8 cellular contexts compared by ENCODE assay signal in the genomic region with DNA sequence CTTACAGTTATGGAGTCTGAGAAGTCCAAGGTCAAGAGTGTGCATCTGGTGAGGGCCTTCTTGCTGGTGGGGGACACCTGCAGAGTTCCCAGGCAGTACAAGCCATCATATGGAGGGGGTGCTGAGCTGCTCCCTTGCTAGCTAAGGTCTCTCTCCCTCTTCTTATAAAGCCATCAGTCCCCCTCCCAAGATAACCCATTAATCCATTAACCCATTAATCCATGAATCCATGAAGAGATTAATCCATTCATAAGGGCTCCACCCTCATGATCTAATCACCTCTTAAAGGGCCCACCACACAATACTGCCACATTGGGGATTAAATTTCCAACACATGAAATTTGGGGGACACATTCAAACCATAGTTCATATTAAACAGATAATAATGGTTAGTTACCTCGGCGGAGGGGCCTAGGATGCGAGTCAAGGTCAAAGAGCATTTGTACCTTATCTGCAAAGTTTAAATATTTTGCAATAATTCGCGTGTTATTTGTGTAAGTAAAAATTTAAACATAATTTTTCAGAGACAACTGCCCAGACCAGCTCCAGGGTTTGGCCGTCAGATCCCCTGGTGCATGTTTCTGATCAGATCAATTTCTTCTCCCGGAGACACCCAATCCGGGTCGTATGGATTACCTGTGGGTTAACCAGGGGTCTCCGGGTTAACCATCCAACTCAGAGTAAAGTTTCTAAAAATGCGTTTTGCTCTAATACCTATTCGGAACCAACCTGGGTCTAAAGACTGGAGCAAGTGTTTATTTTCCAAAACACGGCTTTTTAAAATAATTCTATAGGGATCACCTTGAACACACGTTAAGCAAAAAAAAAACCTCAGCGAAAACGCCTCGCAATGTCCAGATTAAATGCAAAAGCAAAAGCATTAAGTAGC. TPM values are rescaled to one million over a fixed set of nuclear protein-coding genes. Genes with fewer than 3 reads are reported as not detected.
DNase-seq lines count a peak whose midpoint lies in the region; ATAC-seq and TF ChIP-seq lines count a peak whose summit lies in the region.

No MANE protein-coding gene starts in this region.

- H3K27me3 ChIP-seq in BLaER1 (no peaks in the 10 kb centered on the region), H7 (ENCODE audit: control insufficient read depth, insufficient read depth, low read length) (no peaks in the 10 kb centered on the region), psoas muscle (ENCODE audit: insufficient read depth in 3 of 3, low read length in 2 of 3) (no peaks in the 10 kb centered on the region)

- no peak for ATAC-seq in psoas muscle

- no peaks in the 10 kb centered on the region for H3K9me3 Mint-ChIP-seq in T-helper 2 cell treated with Interferon-gamma antibody and Interleukin-4, amounts not matched to agents 5 μg/mL and 100 μg/mL, for 36 hours

- DNase-seq in H7 (peak; percentile 71), fibroblast of pulmonary artery (ENCODE audit: low read depth) (no peak), psoas muscle (no peak), GM13977 (ENCODE audit: low spot score) (no peak), islet precursor cell (no peak)
- DNase-seq in T-helper 2 cell treated with Interferon-gamma antibody and Interleukin-4, amounts not matched to agents 5 μg/mL and 100 μg/mL, for 36 hours (ENCODE audit: low spot score), result no peak
- DNase-seq in stimulated activated CD4-positive, alpha-beta T cell treated with anti-CD3 and anti-CD28 coated beads, Interleukin-4, amount 100 ng/mL, for 4 hours, result no peak

- H3K27ac Mint-ChIP-seq in T-helper 2 cell treated with Interferon-gamma antibody and Interleukin-4, amounts not matched to agents 5 μg/mL and 100 μg/mL, for 36 hours, result peak overlapping the region; percentile 98

- H3K36me3 Mint-ChIP-seq in T-helper 2 cell treated with Interferon-gamma antibody and Interleukin-4, amounts not matched to agents 5 μg/mL and 100 μg/mL, for 36 hours (ENCODE audit: low read depth), result peaks cover 20% of the 10 kb centered on the region

- peaks cover 25% of the 10 kb centered on the region for H3K4me1 Mint-ChIP-seq in T-helper 2 cell treated with Interferon-gamma antibody and Interleukin-4, amounts not matched to agents 5 μg/mL and 100 μg/mL, for 36 hours (ENCODE audit: low read depth)

- intact Hi-C loops in psoas muscle (cut with DNase I), result loop anchor here (1.0 to 5.0 kb wide), 3 partner anchors 100 to 289 kb away; a partner anchor contains a TSS

- TF ChIP-seq CTCF in fibroblast of pulmonary artery (IDR thresholded peaks at IDR 0.05; ENCODE audit: low read length, missing control alignments) (no peak), psoas muscle (IDR thresholded peaks at IDR 0.05) (no peak), GM13977 (IDR thresholded peaks at IDR 0.05; ENCODE audit: extremely low read depth, insufficient read depth, missing control alignments) (no peak)

- peak overlapping the region; percentile 82 for H3K9ac ChIP-seq in BLaER1

- H3K9me3 ChIP-seq in BLaER1 (no peaks in the 10 kb centered on the region), psoas muscle (no peaks in the 10 kb centered on the region)

- H3K36me3 ChIP-seq in BLaER1, result peaks cover 15% of the 10 kb centered on the region
- H3K36me3 ChIP-seq in H7 (replicated peaks; ENCODE audit: control insufficient read depth, insufficient read depth, low read length), result no peaks in the 10 kb centered on the region
- H3K36me3 ChIP-seq in psoas muscle (ENCODE audit: insufficient read depth in 1 of 2, low read depth in 1 of 2), result no peaks in the 10 kb centered on the region

- 5 to 6% (median 5%) methylated on average over 17 of the region's 17 CpGs for WGBS in psoas muscle, 3 donors

- H3K4me2 ChIP-seq in BLaER1, result peak overlapping the region; percentile 89

- in situ Hi-C loops in GM13977 (cut with MboI; ENCODE audit: low pct_unique_long_range_greater_than_20kb, low sequenced_read_pairs, unreplicated experiment), result loop anchor here (5.0 to 25.0 kb wide), 2 partner anchors 94 to 284 kb away; a partner anchor contains a TSS

- H3K27ac ChIP-seq in BLaER1 (0 out of 2 replicates have a peak overlapping the region, but pooled peaks have one; percentile 35), psoas muscle (peak overlapping the region; percentile 47)

- H3K4me3 ChIP-seq in BLaER1 (peak overlapping the region; percentile 97), H7 (ENCODE audit: insufficient read depth, low read depth, low read length) (peak overlapping the region; percentile 51), fibroblast of pulmonary artery (replicated peaks; ENCODE audit: low read depth, low read length) (peak overlapping the region; percentile 69), psoas muscle (peak overlapping the region; percentile 71)

- peaks cover 37% of the 10 kb centered on the region for H3K4me1 ChIP-seq in BLaER1
- peaks cover 14% of the 10 kb centered on the region for H3K4me1 ChIP-seq in psoas muscle

- peaks cover 4% of the 10 kb centered on the region for H3K27me3 Mint-ChIP-seq in T-helper 2 cell treated with Interferon-gamma antibody and Interleukin-4, amounts not matched to agents 5 μg/mL and 100 μg/mL, for 36 hours (ENCODE audit: low read depth)

- peak overlapping the region; percentile 95 for H3K4me3 Mint-ChIP-seq in T-helper 2 cell treated with Interferon-gamma antibody and Interleukin-4, amounts not matched to agents 5 μg/mL and 100 μg/mL, for 36 hours

- H4K20me1 ChIP-seq in BLaER1, result peaks cover 41% of the 10 kb centered on the region

RNA-seq across cellular contexts. Expression of a gene that starts 0.7 kb away (rescaled TPM):
- total RNA-seq in H7 (2014; rRNA removed; shearing (Covaris generic)), result 91.5 and 99.6 TPM in 2 replicates
- total RNA-seq in psoas muscle, result 100 to 1,000 TPM in 1 of 4 donors, 10 to 100 TPM in 3; 63.8 to 119 (median 92.5) TPM
- 10 to 100 TPM; 45.6 to 96.1 (median 71.2) TPM for polyA plus RNA-seq in psoas muscle
